ENCODE assay signal across 12 cellular contexts in genomic region chr22:17829691-17830040, GRCh38. TPM values are rescaled to one million over a fixed set of nuclear protein-coding genes. Genes with fewer than 3 reads are reported as not detected.
A peak's percentile ranks its signal among the peaks of the same experiment; 100 is the strongest.
DNase-seq lines count a peak whose midpoint lies in the region; ATAC-seq, FAIRE-seq and TF ChIP-seq lines count a peak whose summit lies in the region.
"Had no signal": no experiment of that assay in that cellular context is flagged by ENCODE, and none has a peak within 500 bp of the region (broad histone marks: within the 10 kb centered on the region; RNA-seq: fewer than 3 reads in every experiment).

No MANE protein-coding gene starts in this region.

- CTCF ChIA-PET in RWPE1 (lab: Yijun Ruan, JAX), result interaction anchor here (0.9 to 2.1 kb wide), 5 partner anchors 61 to 247 kb away, joined by 3 to 25 read pairs (median 4); partner anchors contain the start of gene PEX26

- intact Hi-C loops in sciatic nerve (cut with DNase I), result loop anchor here (5.0 to 10.0 kb wide), 3 partner anchors 63 to 243 kb away; partner anchors contain the start of gene MICAL3

- no peak for TF ChIP-seq CTCF in RWPE1 (conservative IDR thresholded peaks at IDR 0.05; ENCODE audit: low read depth)
- no peak for TF ChIP-seq CTCF in epithelial cell of esophagus (IDR thresholded peaks at IDR 0.05; ENCODE audit: insufficient read depth, low read depth, low read length, missing control alignments)
- no peak for TF ChIP-seq CTCF in omental fat pad (IDR thresholded peaks at IDR 0.05)

- ATAC-seq in omental fat pad (ENCODE audit: low FRiP score) (peak; percentile 0), sciatic nerve (no peak)

- no peak for FAIRE-seq in GM12891 (lab: Jason Lieb, UNC)

- DNase-seq in HPDE6-E6E7 (ENCODE audit: extremely low spot score), result peak; percentile 17
- DNase-seq in RWPE1 (ENCODE audit: low spot score), result no peak
- DNase-seq in epithelial cell of esophagus (ENCODE audit: low read depth), result peak; percentile 72
- no peak for DNase-seq in omental fat pad (ENCODE audit: low spot score)
- no peak for DNase-seq in cerebellar cortex (ENCODE audit: low spot score)
- DNase-seq in GM12891 (ENCODE audit: insufficient read length, low spot score), result no peak
- DNase-seq in activated T-cell treated with anti-CD3 and anti-CD28 coated beads, Interleukin-2, amount 50 U/mL, for 1 hour, result no peak
- DNase-seq in sciatic nerve (ENCODE audit: low spot score), result no peak

- no peak overlapping the region for H3K4me3 ChIP-seq in epithelial cell of esophagus (ENCODE audit: low read length)
- H3K4me3 ChIP-seq: GM23248, MG63, thoracic aorta had no signal

- no peak for TF ChIP-seq POLR2A in GM12891 (IDR thresholded peaks at IDR 0.05; ENCODE audit: low read depth, low read length)

- peak overlapping the region; percentile 41 for H3K27ac ChIP-seq in RWPE1
- H3K27ac ChIP-seq: C4-2B, GM23248 had no signal

- POLR2A ChIA-PET in RWPE1 (lab: Yijun Ruan, JAX; ENCODE audit: low non-redundant PET), result no interaction called here

TF ChIP-seq in GM12891, 5 proteins besides CTCF, POLR2A, EP300 and RAD21:
- TF ChIP-seq POU2F2 (IDR thresholded peaks at IDR 0.05; ENCODE audit: low read depth, low read length) (no peak), TAF1 (IDR thresholded peaks at IDR 0.05; ENCODE audit: low read depth, low read length) (no peak), SPI1 (IDR thresholded peaks at IDR 0.05; ENCODE audit: low read depth, low read length) (no peak), POLR2AphosphoS5 (IDR thresholded peaks at IDR 0.05; ENCODE audit: low read depth, low read length) (no peak), PAX5 (IDR thresholded peaks at IDR 0.05; ENCODE audit: insufficient read depth, low read length, severe bottlenecking) (no peak)

RNA-seq across cellular contexts. Expression of gene BID, which starts 55.4 kb away (rescaled TPM):
- 10 to 100 TPM; 34.4 to 43.0 (median 37.2) TPM for total RNA-seq in omental fat pad
- polyA plus RNA-seq in GM12891 (2012; ENCODE audit: low read depth, missing spikeins), result 150 TPM
- total RNA-seq in sciatic nerve, result 10.6 TPM

Comparison
In these comparisons a context has a peak if more than half of its experiments do, and no peak if none do; other contexts are left out.
1. DNase-seq: peak in HPDE6-E6E7 (single experiment) and epithelial cell of esophagus (single experiment); none in RWPE1 (single experiment), omental fat pad (single experiment), cerebellar cortex (single experiment), GM12891 (single experiment), activated T-cell treated with anti-CD3 and anti-CD28 coated beads, Interleukin-2, amount 50 U/mL, for 1 hour (single experiment) and sciatic nerve (single experiment).